ENCODE assay signal across 18 cellular contexts in genomic region chr1:212722270-212722945, GRCh38. TPM values are rescaled to one million over a fixed set of nuclear protein-coding genes. Genes with fewer than 3 reads are reported as not detected.
A peak's percentile ranks its signal among the peaks of the same experiment; 100 is the strongest.
DNase-seq lines count a peak whose midpoint lies in the region; ATAC-seq, FAIRE-seq and TF ChIP-seq lines count a peak whose summit lies in the region.
"Had no signal": no experiment of that assay in that cellular context is flagged by ENCODE, and none has a peak within 500 bp of the region (broad histone marks: within the 10 kb centered on the region; RNA-seq: fewer than 3 reads in every experiment).

No MANE protein-coding gene starts in this region.

- peaks cover 11 to 24% (median 19%) of the 10 kb centered on the region in 4 donors for H3K4me1 Mint-ChIP-seq in CD4-positive, alpha-beta memory T cell

- POLR2A ChIA-PET in CD4-positive, alpha-beta memory T cell (lab: Charles Lee; ENCODE audit: partially characterized antibody): interaction anchor here (1.4 kb wide), 1 partner anchor 69 kb away, joined by 4 read pairs; the partner anchor contains the start of genes NSL1 and TATDN3
- POLR2A ChIA-PET in Panc1 (lab: Charles Lee) (interaction anchor here (0.5 kb wide), 1 partner anchor 8 kb away, joined by 10 read pairs; no protein-coding TSS in a partner anchor), K562 (lab: Yijun Ruan, JAX) (no interaction called here)

- WGBS in K562 (ENCODE audit: insufficient coverage, low coverage, missing lambda C conversion rate): 12% methylated on average over 3 of the region's 3 CpGs

- H3K4me1 ChIP-seq in CD4-positive, alpha-beta memory T cell (ENCODE audit: insufficient read depth, low read length): peaks cover 19% of the 10 kb centered on the region
- H3K4me1 ChIP-seq in Panc1 (ENCODE audit: control insufficient read depth, insufficient read depth, low read length) (peaks cover 14% of the 10 kb centered on the region), K562 (replicated peaks in 1 of 2; ENCODE audit: control insufficient read depth in 2 of 2, insufficient read depth in 2 of 2, low read length in 2 of 2) (peaks cover 3 to 15% of the 10 kb centered on the region in 2 experiments; a peak in 4 of 5 replicates), ascending aorta (no peaks in the 10 kb centered on the region)
- H3K4me1 ChIP-seq: left ventricle myocardium inferior, thyroid gland had no signal

- no peak overlapping the region for H3K27ac ChIP-seq in CD4-positive, alpha-beta memory T cell (ENCODE audit: low read depth, low read length)
- H3K27ac ChIP-seq in Panc1 (ENCODE audit: low read length) (peak overlapping the region; percentile 44; the same call in 1 of the 2 replicates), K562 (ENCODE audit: extremely low read depth, low read depth, low read length) (no peak overlapping the region), ascending aorta (no peak overlapping the region)
- H3K27ac ChIP-seq: KMS-11, left ventricle myocardium inferior, PC-9, SJSA1, thyroid gland had no signal

- H3K27me3 Mint-ChIP-seq in CD4-positive, alpha-beta memory T cell: peaks cover 3 to 6% of the 10 kb centered on the region in 2 donors

- H3K36me3 Mint-ChIP-seq in CD4-positive, alpha-beta memory T cell: peaks cover 0 to 23% of the 10 kb centered on the region in 2 donors

- no peak for DNase-seq in activated CD4-positive, CD25-positive, alpha-beta regulatory T cell treated with anti-CD3 and anti-CD28 coated beads, Interleukin-2, amount 50 U/mL, for 72 hours
- DNase-seq in CD4-positive, alpha-beta memory T cell: no peak
- DNase-seq in Panc1 (ENCODE audit: low read depth, low spot score): no peak
- no peak for DNase-seq in K562 (ENCODE audit: extremely low read depth in 1 of 4, low spot score in 3 of 4)
- no peak for DNase-seq in ascending aorta (ENCODE audit: low spot score in 2 of 2)
- DNase-seq in left colon: no peak
- DNase-seq: anterior cingulate cortex; CD8-positive, alpha-beta memory T cell; head of caudate nucleus; left ventricle myocardium inferior; NCI-H1092; NCI-H524 treated with DMSO at 0.1 percent for 48 hours; thyroid gland had no signal

- TF ChIP-seq CTCF in Panc1 (IDR thresholded peaks at IDR 0.05) (no peak), K562 (IDR thresholded peaks at IDR 0.05 in 2 of 3, conservative IDR thresholded peaks at IDR 0.05 in 1 of 3; ENCODE audit: insufficient read depth in 2 of 3, low read depth in 1 of 3, low read length in 3 of 3) (no peak), ascending aorta (IDR thresholded peaks at IDR 0.05) (no peak)

- CTCF ChIA-PET in CD4-positive, alpha-beta memory T cell (lab: Charles Lee; ENCODE audit: partially characterized antibody): interaction anchor here (0.7 to 2.7 kb wide), 2 partner anchors 50 to 58 kb away, joined by 3 to 7 read pairs; no protein-coding TSS in a partner anchor
- CTCF ChIA-PET in Panc1 (lab: Charles Lee) (interaction anchor here (2.8 kb wide), 1 partner anchor 57 kb away, joined by 11 read pairs; no protein-coding TSS in a partner anchor), K562 (lab: Yijun Ruan, JAX; ENCODE audit: low intra/inter-chr PET ratio) (interaction anchor here (0.7 kb wide), 1 partner anchor 273 kb away, joined by 3 read pairs; no protein-coding TSS in a partner anchor)

- no TSS peak for BruUV-seq in Panc1 (replicated peaks; lab: Mats Ljungman, UMichigan)
- no TSS peak for BruUV-seq in K562 (replicated peaks; lab: Mats Ljungman, UMichigan)

- in situ Hi-C loops in Panc1 (cut with HindIII; ENCODE audit: low pct_unique_long_range_greater_than_20kb, low sequenced_read_pairs) (no loop called here), K562 (cut with MboI) (no loop called here)

- H3K36me3 ChIP-seq in CD4-positive, alpha-beta memory T cell (ENCODE audit: insufficient read depth, low read length): no peaks in the 10 kb centered on the region
- H3K36me3 ChIP-seq in Panc1 (ENCODE audit: control insufficient read depth, insufficient read depth, low read length): no peaks in the 10 kb centered on the region
- no peaks in the 10 kb centered on the region for H3K36me3 ChIP-seq in K562 (ENCODE audit: control insufficient read depth, insufficient read depth, low read length)
- no peaks in the 10 kb centered on the region for H3K36me3 ChIP-seq in ascending aorta
- H3K36me3 ChIP-seq: SJSA1, thyroid gland had no signal

- peak; percentile 13 to 34 for ATAC-seq in activated CD4-positive, CD25-positive, alpha-beta regulatory T cell treated with anti-CD3 and anti-CD28 coated beads, Interleukin-2, amount 50 U/mL, for 24 hours
- ATAC-seq in Panc1 (0 out of 2 replicates have a peak, but pooled peaks have one; percentile 15), K562 (peak; percentile 22; the same call in 2 of the 3 replicates), HG03280 (IDR thresholded peaks at IDR 0.05; ENCODE audit: unreplicated experiment) (no peak), left colon (no peak)

- H3K4me3 ChIP-seq in CD4-positive, alpha-beta memory T cell (ENCODE audit: low read length in 2 of 2): no peak overlapping the region
- H3K4me3 ChIP-seq in Panc1 (ENCODE audit: low read depth in 2 of 2, low read length in 2 of 2) (no peak overlapping the region), K562 (no peak overlapping the region), ascending aorta (no peak overlapping the region)
- H3K4me3 ChIP-seq: left ventricle myocardium inferior, PC-9, SJSA1, thyroid gland had no signal

- H3K4me2 ChIP-seq in K562 (ENCODE audit: insufficient read depth, low read length): peak overlapping the region; percentile 53; the same call in 1 of the 2 replicates
- H3K4me2 ChIP-seq: KMS-11 had no signal

- H3K9me3 Mint-ChIP-seq in CD4-positive, alpha-beta memory T cell: peaks cover 0 to 6% (median 2%) of the 10 kb centered on the region in 8 donors

- H3K79me2 ChIP-seq in K562 (ENCODE audit: control insufficient read depth, insufficient read depth, low read length): no peaks in the 10 kb centered on the region

- peak overlapping the region in 5 of 8 donors; percentile 6 to 67 (median 16) for H3K4me3 Mint-ChIP-seq in CD4-positive, alpha-beta memory T cell

- intact Hi-C loops in CD4-positive, alpha-beta memory T cell (cut with micrococcal nuclease): no loop called here
- intact Hi-C loops in Panc1 (cut with micrococcal nuclease; ENCODE audit: unreplicated experiment): no loop called here
- intact Hi-C loops in K562 (cut with micrococcal nuclease): no loop called here
- intact Hi-C loops in ascending aorta (cut with DNase I): no loop called here
- intact Hi-C loops in left colon (cut with DNase I, micrococcal nuclease): no loop called here

- H3K9me1 ChIP-seq in K562 (ENCODE audit: control insufficient read depth, insufficient read depth, low read length): no peaks in the 10 kb centered on the region

- H3K9me3 ChIP-seq in CD4-positive, alpha-beta memory T cell (ENCODE audit: control insufficient read depth in 1 of 2, low read length in 2 of 2): no peaks in the 10 kb centered on the region
- H3K9me3 ChIP-seq in Panc1 (ENCODE audit: control insufficient read depth, insufficient read depth, low read depth, low read length) (no peaks in the 10 kb centered on the region), K562 (replicated peaks; ENCODE audit: control insufficient read depth, insufficient read depth, low read depth, low read length) (no peaks in the 10 kb centered on the region), ascending aorta (no peaks in the 10 kb centered on the region)
- H3K9me3 ChIP-seq: left ventricle myocardium inferior, SJSA1, thyroid gland had no signal

- H3K27ac Mint-ChIP-seq in CD4-positive, alpha-beta memory T cell: peak overlapping the region in 1 of 7 donors; percentile 81
- H3K27ac Mint-ChIP-seq: CD8-positive, alpha-beta memory T cell had no signal

- H2AFZ ChIP-seq in K562 (ENCODE audit: low read depth, low read length): peak overlapping the region; percentile 7; the same call in 1 of the 2 replicates
- H2AFZ ChIP-seq: PC-9 had no signal

- peak; percentile 23 for FAIRE-seq in K562 (lab: Jason Lieb, UNC)

- no peak overlapping the region; a peak in 1 of 4 replicates for H3K9ac ChIP-seq in K562 (ENCODE audit: insufficient read depth in 1 of 2, low read depth in 2 of 2, low read length in 2 of 2)
- H3K9ac ChIP-seq: KMS-11 had no signal

- no peaks in the 10 kb centered on the region for H4K20me1 ChIP-seq in K562 (replicated peaks; ENCODE audit: control insufficient read depth, insufficient read depth, low read length)

- no peak for TF ChIP-seq POLR2A in K562 (conservative IDR thresholded peaks at IDR 0.05)

- no peak for TF ChIP-seq EP300 in K562 (IDR thresholded peaks at IDR 0.05; ENCODE audit: low read length)

- H3K27me3 ChIP-seq in CD4-positive, alpha-beta memory T cell (ENCODE audit: insufficient read depth, low read length): no peaks in the 10 kb centered on the region
- H3K27me3 ChIP-seq in Panc1 (ENCODE audit: control insufficient read depth, insufficient read depth, low read length): peaks cover under 1% of the 10 kb centered on the region
- H3K27me3 ChIP-seq in K562 (ENCODE audit: control insufficient read depth in 2 of 2, insufficient read depth in 2 of 2, low read length in 2 of 2): no peaks in the 10 kb centered on the region
- H3K27me3 ChIP-seq in ascending aorta: no peaks in the 10 kb centered on the region
- H3K27me3 ChIP-seq: SJSA1, thyroid gland had no signal

- no peak for TF ChIP-seq RAD21 in K562 (CRISPR knock-in tag; conservative IDR thresholded peaks at IDR 0.05 in 1 of 2, IDR thresholded peaks at IDR 0.05 in 1 of 2)

RNA-seq across cellular contexts. Expression of gene BATF3, which starts 22.8 kb away (rescaled TPM):
- 1 to 10 TPM in 1 of 2 experiments, under 1 TPM in 1; 0.64 to 1.0 TPM for total RNA-seq in CD4-positive, alpha-beta memory T cell
- polyA plus RNA-seq in CD4-positive, alpha-beta memory T cell: under 1 TPM in 1 of 2 donors, not detected in 1; 0.42 TPM
- total RNA-seq in Panc1 (2021; ENCODE audit: unreplicated experiment) (2.4 TPM), K562 (2014; rRNA removed) (3.4 and 3.6 TPM in 2 replicates), K562 (2014; rRNA removed; fragmentation: Illumina TruSeq; extraction: Trizol) (0.96 and 1.1 TPM in 2 replicates), K562 (2015; rRNA removed; fragmentation: Illumina TruSeq; extraction: Trizol) (0.40 and 0.57 TPM in 2 replicates), K562 (2021) (2.0 and 3.8 TPM in 2 replicates), ascending aorta (18.4 TPM), left colon (1 to 10 TPM in 1 of 2 donors, under 1 TPM in 1; 0.92 to 1.1 TPM)
- polyA plus RNA-seq in Panc1 (2012; ENCODE audit: insufficient read length): 6.2 TPM
- 1.7 and 2.4 TPM in 2 replicates for total RNA-seq in K562 (2011; cell fraction: chromatin; rRNA removed; ENCODE audit: low replicate concordance)
- 1.3 and 1.6 TPM in 2 replicates for total RNA-seq in K562 (2011; cell fraction: nucleolus; rRNA removed)
- total RNA-seq in K562 (2011; cell fraction: nucleoplasm; rRNA removed): 1.2 and 2.6 TPM in 2 replicates
- polyA plus RNA-seq in K562 (2011; rRNA removed) (0.93 and 2.0 TPM in 2 replicates), K562 (2014; fragmentation: Illumina TruSeq; extraction: Trizol) (2.7 and 3.1 TPM in 2 replicates), K562 (2014; fragmentation: Nextera tagmentation; extraction: Ambion mirVana) (under 1 TPM; 0.51 to 0.57 TPM), K562 (2014; rRNA removed) (3.8 and 5.2 TPM in 2 replicates)
- 0.68 and 4.4 TPM in 2 replicates for polyA plus RNA-seq in K562 (2011; cell fraction: cytosol; rRNA removed)
- polyA plus RNA-seq in K562 (2011; cell fraction: nucleus; rRNA removed): 0.48 and 0.71 TPM in 2 replicates
- polyA plus RNA-seq in K562 (2012): 1.9 and 8.3 TPM in 2 replicates
- polyA minus RNA-seq in K562 (2011; rRNA and poly(A)+ RNA removed): 0.18 and 0.25 TPM in 2 replicates
- polyA minus RNA-seq in K562 (2011; cell fraction: cytosol; rRNA and poly(A)+ RNA removed): 1.1 TPM in 1 of 2 replicates, not detected in the other
- 0.11 and 0.54 TPM in 2 replicates for polyA minus RNA-seq in K562 (2011; cell fraction: nucleus; rRNA and poly(A)+ RNA removed)

Comparison
In these comparisons a context has a peak if more than half of its experiments do, and no peak if none do; other contexts are left out.
1. ATAC-seq: peak in activated CD4-positive, CD25-positive, alpha-beta regulatory T cell treated with anti-CD3 and anti-CD28 coated beads, Interleukin-2, amount 50 U/mL, for 24 hours (2 of 2), Panc1 (single experiment) and K562 (single experiment); none in HG03280 (single experiment) and left colon (single experiment).